In the genomic region with DNA sequence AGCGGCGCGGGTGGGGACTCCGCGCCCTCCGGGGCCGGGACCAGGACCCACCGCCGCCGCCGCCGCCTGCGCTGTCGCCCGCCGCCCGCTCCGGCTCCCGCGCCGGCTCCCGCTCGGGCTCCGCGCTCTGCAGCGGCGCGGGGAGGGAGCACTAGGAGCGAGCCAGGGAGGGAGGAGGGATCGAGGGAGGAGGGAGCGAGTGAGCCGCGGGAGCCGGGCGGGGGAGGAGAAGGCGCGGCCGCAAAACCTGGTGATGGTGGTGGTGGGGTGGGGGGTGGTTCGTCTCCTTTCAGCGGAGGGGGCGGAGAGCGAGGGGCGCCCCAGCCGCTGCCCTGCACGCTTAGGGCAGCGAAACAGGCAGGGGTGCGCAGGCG, we compare ENCODE assay signal across 8 cellular contexts. TPM values are rescaled to one million over a fixed set of nuclear protein-coding genes. Genes with fewer than 3 reads are reported as not detected.
DNase-seq lines count a peak whose midpoint lies in the region; ATAC-seq and TF ChIP-seq lines count a peak whose summit lies in the region.

TSS of gene LINGO1 (minus strand) at position 153 of the 374 bp plus-strand sequence. CDS start 597 bp downstream, outside the sequence.

- peak within 1 kb of the TSS; percentile 82 for H2AFZ ChIP-seq in mammary epithelial cell (ENCODE audit: low read depth, low read length)

- H3K4me1 Mint-ChIP-seq in T-helper 2 cell treated with Interferon-gamma antibody and Interleukin-4, amounts not matched to agents 5 μg/mL and 100 μg/mL, for 36 hours (ENCODE audit: low read depth): no peaks in the 10 kb centered on the region

- ATAC-seq in HG02642 (IDR thresholded peaks at IDR 0.05; ENCODE audit: poor library complexity, unreplicated experiment): no peak

- intact Hi-C loops in mammary epithelial cell (cut with micrococcal nuclease): loop anchor here (1.0 to 2.0 kb wide), 4 partner anchors 189 to 524 kb away; no protein-coding TSS in a partner anchor

- dilution Hi-C loops in mammary epithelial cell (cut with HindIII; ENCODE audit: low sequenced_read_pairs): no loop called here

- H3K9me3 Mint-ChIP-seq in T-helper 2 cell treated with Interferon-gamma antibody and Interleukin-4, amounts not matched to agents 5 μg/mL and 100 μg/mL, for 36 hours: no peaks in the 10 kb centered on the region

- no peak for TF ChIP-seq CTCF in mammary epithelial cell (conservative IDR thresholded peaks at IDR 0.05 in 1 of 2, IDR thresholded peaks at IDR 0.05 in 1 of 2; ENCODE audit: extremely low read depth in 1 of 2, insufficient read depth in 1 of 2, low read depth in 1 of 2, low read length in 2 of 2)

- H3K27ac Mint-ChIP-seq in T-helper 2 cell treated with Interferon-gamma antibody and Interleukin-4, amounts not matched to agents 5 μg/mL and 100 μg/mL, for 36 hours: no peak within 1 kb of the TSS

- peaks cover 5% of the 10 kb centered on the region for H3K4me1 ChIP-seq in mammary epithelial cell (ENCODE audit: insufficient read depth, low read length)

- H3K27ac ChIP-seq in mammary epithelial cell (ENCODE audit: insufficient read depth, low read depth, low read length) (no peak within 1 kb of the TSS), substantia nigra (ENCODE audit: low read depth, low read length, poor library complexity, severe bottlenecking) (peak within 1 kb of the TSS; percentile 53)

- peak within 1 kb of the TSS; percentile 7 to 43 (median 38) for H3K4me3 ChIP-seq in mammary epithelial cell (replicated peaks in 1 of 3; ENCODE audit: insufficient read depth in 1 of 3, low read depth in 2 of 3, low read length in 3 of 3)

- H3K36me3 Mint-ChIP-seq in T-helper 2 cell treated with Interferon-gamma antibody and Interleukin-4, amounts not matched to agents 5 μg/mL and 100 μg/mL, for 36 hours (ENCODE audit: low read depth): no peaks in the 10 kb centered on the region

- in situ Hi-C loops in mammary epithelial cell (cut with MboI; ENCODE audit: low sequenced_read_pairs in 2 of 2): loop anchor here in 1 of 2 donors (25.0 kb wide), 1 partner anchor 180 kb away; no protein-coding TSS in a partner anchor

- CTCF ChIA-PET in mammary epithelial cell (lab: Charles Lee; ENCODE audit: low non-redundant PET): interaction anchor here (0.6 to 1.0 kb wide), 5 partner anchors 10 to 514 kb away, joined by 3 read pairs; no protein-coding TSS in a partner anchor

- no TSS peak for BruUV-seq in mammary epithelial cell (replicated peaks; lab: Mats Ljungman, UMichigan)

- no peak within 1 kb of the TSS for H3K9ac ChIP-seq in mammary epithelial cell (ENCODE audit: insufficient read depth, low read length)

- no peak within 1 kb of the TSS for H3K4me3 Mint-ChIP-seq in T-helper 2 cell treated with Interferon-gamma antibody and Interleukin-4, amounts not matched to agents 5 μg/mL and 100 μg/mL, for 36 hours

- no peaks in the 10 kb centered on the region for H3K9me3 ChIP-seq in mammary epithelial cell (replicated peaks; ENCODE audit: insufficient read depth, low read length)

- peaks cover 59% of the 10 kb centered on the region for H3K27me3 Mint-ChIP-seq in T-helper 2 cell treated with Interferon-gamma antibody and Interleukin-4, amounts not matched to agents 5 μg/mL and 100 μg/mL, for 36 hours (ENCODE audit: low read depth)

- WGBS in mammary epithelial cell (ENCODE audit: low coverage, missing lambda C conversion rate): no CpG with 5 or more reads among the region's 48 CpGs

- H3K4me2 ChIP-seq in mammary epithelial cell (ENCODE audit: insufficient read depth, low read depth, low read length): peak within 1 kb of the TSS; percentile 89

- peak; percentile 12 for DNase-seq in stimulated activated CD4-positive, alpha-beta T cell treated with anti-CD3 and anti-CD28 coated beads, Interleukin-15, amount 100 ng/mL, for 24 hours
- DNase-seq in stimulated activated CD4-positive, alpha-beta T cell treated with anti-CD3 and anti-CD28 coated beads, Interleukin-1b, Interleukin-23, amount 100 ng/mL, for 48 hours: no peak
- DNase-seq in mammary epithelial cell (no peak), left kidney (ENCODE audit: low read depth, low spot score) (peak; percentile 86), substantia nigra (lab: John Stamatoyannopoulos, UW) (peak in 25 of 49 donors; percentile 8 to 78 (median 43))
- DNase-seq in activated CD8-positive, alpha-beta memory T cell treated with anti-CD3 and anti-CD28 coated beads, Interleukin-2, amount 50 U/mL, for 48 hours: no peak
- DNase-seq in T-helper 2 cell treated with Interferon-gamma antibody and Interleukin-4, amounts not matched to agents 5 μg/mL and 100 μg/mL, for 36 hours (ENCODE audit: low spot score): no peak

- H3K27me3 ChIP-seq in mammary epithelial cell (ENCODE audit: insufficient read depth, low read length): peaks cover 9% of the 10 kb centered on the region

- no peaks in the 10 kb centered on the region for H3K36me3 ChIP-seq in mammary epithelial cell (ENCODE audit: insufficient read depth, low read length)

- no peaks in the 10 kb centered on the region for H4K20me1 ChIP-seq in mammary epithelial cell (ENCODE audit: insufficient read depth, low read length)

- no peaks in the 10 kb centered on the region for H3K79me2 ChIP-seq in mammary epithelial cell (ENCODE audit: insufficient read depth, low read length)

RNA-seq across cellular contexts. Expression of gene LINGO1, which starts in this region (rescaled TPM):
- total RNA-seq in mammary epithelial cell: under 1 TPM in 1 of 2 donors, not detected in 1; 0.35 TPM
- polyA plus RNA-seq in mammary epithelial cell: not detected
- polyA minus RNA-seq in mammary epithelial cell: not detected

Comparison
In these comparisons a context has a peak if more than half of its experiments do, and no peak if none do; other contexts are left out.
1. DNase-seq: peak in stimulated activated CD4-positive, alpha-beta T cell treated with anti-CD3 and anti-CD28 coated beads, Interleukin-15, amount 100 ng/mL, for 24 hours (single experiment), left kidney (single experiment) and substantia nigra (25 of 49); none in stimulated activated CD4-positive, alpha-beta T cell treated with anti-CD3 and anti-CD28 coated beads, Interleukin-1b, Interleukin-23, amount 100 ng/mL, for 48 hours (single experiment), mammary epithelial cell (single experiment), activated CD8-positive, alpha-beta memory T cell treated with anti-CD3 and anti-CD28 coated beads, Interleukin-2, amount 50 U/mL, for 48 hours (single experiment) and T-helper 2 cell treated with Interferon-gamma antibody and Interleukin-4, amounts not matched to agents 5 μg/mL and 100 μg/mL, for 36 hours (single experiment).